In genomic region chr13:55572408-55572807, GRCh38 we compare ENCODE assay signal across 23 cellular contexts.
"Had no signal": no experiment of that assay in that cellular context is flagged by ENCODE, and none has a peak within 500 bp of the region (broad histone marks: within the 10 kb centered on the region; RNA-seq: fewer than 3 reads in every experiment).

No MANE protein-coding gene starts in this region.

- ATAC-seq: K562, Panc1, PC-3, Right ventricle myocardium inferior, SK-N-SH treated with all-trans-retinoic acid at 6 μM for 48 hours had no signal

- H3K4me3 Mint-ChIP-seq: IgD-negative memory B cell had no signal

- H3K27me3 ChIP-seq: SJCRH30 had no signal

- H3K36me3 ChIP-seq: SJCRH30 had no signal

- H3K27ac Mint-ChIP-seq: IgD-negative memory B cell had no signal

- DNase-seq: Kasumi-1, MM.1S, NCI-H1092 treated with DMSO at 0.1 percent for 48 hours, NCI-H1436, NCI-H187, NCI-H2029, NCI-H2081 treated with DMSO at 0.1 percent for 48 hours, NCI-H2171, NCI-H226, NCI-H446, NCI-H510A, NCI-H524 treated with DMSO at 0.1 percent for 48 hours, NCI-H69, NCI-H774, PC-3, SHP77 treated with DMSO at 0.1 percent for 48 hours, SJCRH30 had no signal

- FAIRE-seq: K562 had no signal

- H3K4me1 Mint-ChIP-seq: IgD-negative memory B cell had no signal

- H3K27me3 Mint-ChIP-seq: IgD-negative memory B cell had no signal

- H3K4me3 ChIP-seq: K562, SJCRH30 had no signal

- H3K4me1 ChIP-seq: SJCRH30 had no signal

- H3K4me2 ChIP-seq: KMS-11 had no signal

- H3K27ac ChIP-seq: KMS-11, SJCRH30 had no signal

- H3K9me3 ChIP-seq: SJCRH30 had no signal

- H3K9ac ChIP-seq: KMS-11 had no signal

- H3K36me3 Mint-ChIP-seq: IgD-negative memory B cell had no signal
